Comparison of ENCODE assay signal across 26 cellular contexts in genomic region chr1:116836099-116836498, GRCh38.
"Had no signal": no experiment of that assay in that cellular context is flagged by ENCODE, and none has a peak within 500 bp of the region (broad histone marks: within the 10 kb centered on the region; RNA-seq: fewer than 3 reads in every experiment).

No MANE protein-coding gene starts in this region.

- H3K27ac Mint-ChIP-seq: activated CD4-positive, alpha-beta memory T cell treated with anti-CD3 and anti-CD28 coated beads for 36 hours; activated naive CD4-positive, alpha-beta T cell treated with anti-CD3 and anti-CD28 coated beads, Interleukin-2, amount 10 ng/mL, durations not matched to agents 7 days and 5 days; activated naive CD8-positive, alpha-beta T cell treated with anti-CD3 and anti-CD28 coated beads, Interleukin-2, amount 10 ng/mL, durations not matched to agents 7 days and 5 days; activated T-helper 1 cell treated with anti-CD3 and anti-CD28 coated beads, Interleukin-12 subunit alpha, Interleukin-12 subunit beta, Interleukin-2, Interleukin-4 antibody, amounts not matched to agents 30 ng/mL and 10 ng/mL and 1 ng/mL, durations not matched to agents 14 hours and 24 hours and 36 hours; nephron had no signal

- H3K27me3 Mint-ChIP-seq: activated CD4-positive, alpha-beta memory T cell treated with anti-CD3 and anti-CD28 coated beads for 36 hours; activated naive CD8-positive, alpha-beta T cell treated with anti-CD3 and anti-CD28 coated beads, Interleukin-2, amount 10 ng/mL, durations not matched to agents 7 days and 5 days had no signal

- H3K4me1 ChIP-seq: right lobe of liver, testis, uterus had no signal

- H3K4me3 Mint-ChIP-seq: activated CD4-positive, alpha-beta memory T cell treated with anti-CD3 and anti-CD28 coated beads for 36 hours; activated naive CD4-positive, alpha-beta T cell treated with anti-CD3 and anti-CD28 coated beads, Interleukin-2, amount 10 ng/mL, durations not matched to agents 7 days and 5 days; activated naive CD8-positive, alpha-beta T cell treated with anti-CD3 and anti-CD28 coated beads, Interleukin-2, amount 10 ng/mL, durations not matched to agents 7 days and 5 days; activated T-helper 1 cell treated with anti-CD3 and anti-CD28 coated beads, Interleukin-12 subunit alpha, Interleukin-12 subunit beta, Interleukin-2, Interleukin-4 antibody, amounts not matched to agents 30 ng/mL and 10 ng/mL and 1 ng/mL, durations not matched to agents 14 hours and 24 hours and 36 hours; nephron had no signal

- H3K4me1 Mint-ChIP-seq: activated naive CD4-positive, alpha-beta T cell treated with anti-CD3 and anti-CD28 coated beads, Interleukin-2, amount 10 ng/mL, durations not matched to agents 7 days and 5 days had no signal

- H3K36me3 ChIP-seq: heart left ventricle, right lobe of liver, transverse colon, uterus had no signal

- H3K27me3 ChIP-seq: foreskin keratinocyte, heart left ventricle, right lobe of liver, testis, transverse colon, uterus had no signal

- H3K9me3 ChIP-seq: right lobe of liver, testis, transverse colon, uterus had no signal

- ATAC-seq: activated CD4-positive, CD25-positive, alpha-beta regulatory T cell treated with anti-CD3 and anti-CD28 coated beads, Interleukin-2, amount 50 U/mL, for 24 hours; foreskin keratinocyte; left lobe of liver; right lobe of liver; stimulated activated naive CD8-positive, alpha-beta T cell treated with anti-CD3 and anti-CD28 coated beads, Interleukin-15, Interleukin-2, amounts not matched to agents 100 U/mL and 50 U/mL, for 24 hours had no signal

- H3K4me3 ChIP-seq: heart left ventricle, lung, right lobe of liver, testis, transverse colon, uterus had no signal

- H3K27ac ChIP-seq: foreskin keratinocyte, heart left ventricle, right lobe of liver, testis, transverse colon, uterus, VCaP had no signal

- H3K36me3 Mint-ChIP-seq: activated CD4-positive, alpha-beta memory T cell treated with anti-CD3 and anti-CD28 coated beads for 36 hours had no signal

- DNase-seq: activated CD4-positive, alpha-beta memory T cell treated with anti-CD3 and anti-CD28 coated beads for 36 hours; activated CD4-positive, alpha-beta T cell treated with anti-CD3 and anti-CD28 coated beads for 48 hours; activated CD8-positive, alpha-beta memory T cell treated with anti-CD3 and anti-CD28 coated beads, Interleukin-2, amount 50 U/mL, for 4 hours; activated gamma-delta T cell; activated naive CD4-positive, alpha-beta T cell treated with anti-CD3 and anti-CD28 coated beads, Interleukin-2, amount 10 ng/mL, durations not matched to agents 7 days and 5 days; activated naive CD8-positive, alpha-beta T cell treated with anti-CD3 and anti-CD28 coated beads, Interleukin-2, amount 10 ng/mL, durations not matched to agents 7 days and 5 days; activated T-cell treated with anti-CD3 and anti-CD28 coated beads, Interleukin-2, amount 50 U/mL, for 1 hour; dermis blood vessel endothelial cell; effector CD8-positive, alpha-beta T cell; foreskin keratinocyte; heart left ventricle; hypothalamus; kidney glomerular epithelial cell; right lobe of liver; stimulated activated CD4-positive, alpha-beta T cell treated with anti-CD3 and anti-CD28 coated beads, Interleukin-2, amount 100 ng/mL, for 48 hours; stimulated activated naive CD8-positive, alpha-beta T cell treated with anti-CD3 and anti-CD28 coated beads, Interleukin-15, Interleukin-2, amounts not matched to agents 100 U/mL and 50 U/mL, for 24 hours; T-helper 9 cell; testis; transverse colon; uterus had no signal
